ENCODE assay signal across 8 cellular contexts in genomic region chr12:51827925-51828818, GRCh38. TPM values are rescaled to one million over a fixed set of nuclear protein-coding genes. Genes with fewer than 3 reads are reported as not detected.
DNase-seq lines count a peak whose midpoint lies in the region; ATAC-seq and TF ChIP-seq lines count a peak whose summit lies in the region.

No MANE protein-coding gene starts in this region.

- H3K9me3 Mint-ChIP-seq in stimulated activated naive CD8-positive, alpha-beta T cell treated with anti-CD3 and anti-CD28 coated beads, Interleukin-15, amount 100 ng/mL, for 72 hours, result no peaks in the 10 kb centered on the region

- H3K27me3 Mint-ChIP-seq in stimulated activated naive CD8-positive, alpha-beta T cell treated with anti-CD3 and anti-CD28 coated beads, Interleukin-15, amount 100 ng/mL, for 72 hours, result peaks cover 34% of the 10 kb centered on the region

- intact Hi-C loops in left colon (cut with DNase I, micrococcal nuclease), result no loop called here

- DNase-seq in activated CD4-positive, alpha-beta T cell treated with anti-CD3 and anti-CD28 coated beads for 24 hours (ENCODE audit: low read depth in 2 of 2), result peak; percentile 42 to 48
- no peak for DNase-seq in activated CD4-positive, alpha-beta T cell treated with anti-CD3 and anti-CD28 coated beads, Interleukin-2, amount 50 U/mL, for 1 hour
- DNase-seq in activated T-cell treated with anti-CD3 and anti-CD28 coated beads for 4 hours (peak; percentile 22), left colon (peak; percentile 62 to 74)
- DNase-seq in stimulated activated naive CD8-positive, alpha-beta T cell treated with anti-CD3 and anti-CD28 coated beads, Interleukin-15, amount 100 ng/mL, for 72 hours, result peak; percentile 58 to 75

- H3K4me3 Mint-ChIP-seq in stimulated activated naive CD8-positive, alpha-beta T cell treated with anti-CD3 and anti-CD28 coated beads, Interleukin-15, amount 100 ng/mL, for 72 hours, result peak overlapping the region; percentile 22 to 42

- H3K4me1 Mint-ChIP-seq in stimulated activated naive CD8-positive, alpha-beta T cell treated with anti-CD3 and anti-CD28 coated beads, Interleukin-15, amount 100 ng/mL, for 72 hours, result peaks cover 40% of the 10 kb centered on the region

- ATAC-seq in left colon, result peak; percentile 91
- ATAC-seq in stimulated activated naive CD8-positive, alpha-beta T cell treated with anti-CD3 and anti-CD28 coated beads, Interleukin-15, amount 100 ng/mL, for 72 hours, result peak; percentile 98
- ATAC-seq in SK-N-SH treated with all-trans-retinoic acid at 6 μM for 48 hours, result no peak
- ATAC-seq in GM19324 (IDR thresholded peaks at IDR 0.05; ENCODE audit: low FRiP score, unreplicated experiment), result no peak
- ATAC-seq in HG03196 (IDR thresholded peaks at IDR 0.05; ENCODE audit: unreplicated experiment), result no peak

- H3K27ac Mint-ChIP-seq in stimulated activated naive CD8-positive, alpha-beta T cell treated with anti-CD3 and anti-CD28 coated beads, Interleukin-15, amount 100 ng/mL, for 72 hours, result peak overlapping the region; percentile 59 to 65

TF ChIP-seq in SK-N-SH treated with all-trans-retinoic acid at 6 μM for 48 hours, 23 proteins besides CTCF, POLR2A, EP300 and RAD21:
- no peak for TF ChIP-seq POU6F1 (CRISPR knock-in tag; IDR thresholded peaks at IDR 0.05; ENCODE audit: borderline replicate concordance, low read depth)
- no peak for TF ChIP-seq ISL1 (CRISPR knock-in tag; IDR thresholded peaks at IDR 0.05)
- no peak for TF ChIP-seq ESRRG (CRISPR knock-in tag; IDR thresholded peaks at IDR 0.05)
- no peak for TF ChIP-seq CSDC2 (CRISPR knock-in tag; IDR thresholded peaks at IDR 0.05)
- TF ChIP-seq ZNF8 (CRISPR knock-in tag; IDR thresholded peaks at IDR 0.05), result no peak
- no peak for TF ChIP-seq ZFP30 (CRISPR knock-in tag; IDR thresholded peaks at IDR 0.05)
- TF ChIP-seq TSHZ2 (CRISPR knock-in tag; IDR thresholded peaks at IDR 0.05), result no peak
- no peak for TF ChIP-seq ZNF565 (CRISPR knock-in tag; conservative IDR thresholded peaks at IDR 0.05; ENCODE audit: low read depth)
- no peak for TF ChIP-seq RARB (CRISPR knock-in tag; IDR thresholded peaks at IDR 0.05)
- no peak for TF ChIP-seq ZC3H10 (CRISPR knock-in tag; IDR thresholded peaks at IDR 0.05)
- no peak for TF ChIP-seq ZNF70 (CRISPR knock-in tag; IDR thresholded peaks at IDR 0.05)
- no peak for TF ChIP-seq BACH2 (CRISPR knock-in tag; IDR thresholded peaks at IDR 0.05; ENCODE audit: borderline replicate concordance)
- no peak for TF ChIP-seq CREB5 (CRISPR knock-in tag; IDR thresholded peaks at IDR 0.05; ENCODE audit: low read depth)
- no peak for TF ChIP-seq TOX (CRISPR knock-in tag; IDR thresholded peaks at IDR 0.05; ENCODE audit: borderline replicate concordance)
- TF ChIP-seq CSRNP3 (CRISPR knock-in tag; IDR thresholded peaks at IDR 0.05), result no peak
- TF ChIP-seq OSR1 (CRISPR knock-in tag; IDR thresholded peaks at IDR 0.05), result no peak
- no peak for TF ChIP-seq ZFP3 (CRISPR knock-in tag; IDR thresholded peaks at IDR 0.05)
- TF ChIP-seq TCF4 (CRISPR knock-in tag; IDR thresholded peaks at IDR 0.05; ENCODE audit: borderline replicate concordance), result no peak

RNA-seq across cellular contexts. Expression of gene FIGNL2, which starts 20.3 kb away (rescaled TPM):
- total RNA-seq in left colon, result under 1 TPM; 0.24 to 0.36 TPM

RNA-seq across cellular contexts. Expression of gene ANKRD33, which starts 59.7 kb away (rescaled TPM):
- total RNA-seq in left colon, result not detected

Comparison
In these comparisons a context has a peak if more than half of its experiments do, and no peak if none do; other contexts are left out.
1. ATAC-seq: peak in left colon (single experiment) and stimulated activated naive CD8-positive, alpha-beta T cell treated with anti-CD3 and anti-CD28 coated beads, Interleukin-15, amount 100 ng/mL, for 72 hours (single experiment); none in SK-N-SH treated with all-trans-retinoic acid at 6 μM for 48 hours (single experiment), GM19324 (single experiment) and HG03196 (single experiment).